ENCODE assay signal across 1 cellular context in the genomic region with DNA sequence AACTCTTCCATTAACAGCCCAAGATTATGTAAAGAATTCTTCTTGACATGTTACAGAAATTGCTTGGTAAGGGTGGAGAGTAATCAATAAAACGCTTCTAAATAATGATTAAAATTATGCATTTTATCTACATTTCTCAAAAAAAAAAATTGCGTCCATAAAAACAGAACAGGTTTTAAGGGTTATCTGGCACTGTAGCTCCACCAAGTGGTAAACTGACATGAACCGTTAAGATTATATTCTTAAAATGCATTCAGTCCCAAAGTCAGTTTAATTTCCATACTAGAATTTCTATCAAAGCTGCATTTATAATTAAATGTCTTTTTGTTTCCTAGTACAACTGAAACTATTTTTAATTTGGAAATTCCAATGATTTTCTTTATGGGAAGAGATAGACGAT.
TF ChIP-seq lines count a peak whose summit lies in the region.

No MANE protein-coding gene starts in this region.

TF ChIP-seq in WTC11, 78 proteins besides CTCF, POLR2A, EP300 and RAD21 (continued from another document):
- TF ChIP-seq, protein P1, sequence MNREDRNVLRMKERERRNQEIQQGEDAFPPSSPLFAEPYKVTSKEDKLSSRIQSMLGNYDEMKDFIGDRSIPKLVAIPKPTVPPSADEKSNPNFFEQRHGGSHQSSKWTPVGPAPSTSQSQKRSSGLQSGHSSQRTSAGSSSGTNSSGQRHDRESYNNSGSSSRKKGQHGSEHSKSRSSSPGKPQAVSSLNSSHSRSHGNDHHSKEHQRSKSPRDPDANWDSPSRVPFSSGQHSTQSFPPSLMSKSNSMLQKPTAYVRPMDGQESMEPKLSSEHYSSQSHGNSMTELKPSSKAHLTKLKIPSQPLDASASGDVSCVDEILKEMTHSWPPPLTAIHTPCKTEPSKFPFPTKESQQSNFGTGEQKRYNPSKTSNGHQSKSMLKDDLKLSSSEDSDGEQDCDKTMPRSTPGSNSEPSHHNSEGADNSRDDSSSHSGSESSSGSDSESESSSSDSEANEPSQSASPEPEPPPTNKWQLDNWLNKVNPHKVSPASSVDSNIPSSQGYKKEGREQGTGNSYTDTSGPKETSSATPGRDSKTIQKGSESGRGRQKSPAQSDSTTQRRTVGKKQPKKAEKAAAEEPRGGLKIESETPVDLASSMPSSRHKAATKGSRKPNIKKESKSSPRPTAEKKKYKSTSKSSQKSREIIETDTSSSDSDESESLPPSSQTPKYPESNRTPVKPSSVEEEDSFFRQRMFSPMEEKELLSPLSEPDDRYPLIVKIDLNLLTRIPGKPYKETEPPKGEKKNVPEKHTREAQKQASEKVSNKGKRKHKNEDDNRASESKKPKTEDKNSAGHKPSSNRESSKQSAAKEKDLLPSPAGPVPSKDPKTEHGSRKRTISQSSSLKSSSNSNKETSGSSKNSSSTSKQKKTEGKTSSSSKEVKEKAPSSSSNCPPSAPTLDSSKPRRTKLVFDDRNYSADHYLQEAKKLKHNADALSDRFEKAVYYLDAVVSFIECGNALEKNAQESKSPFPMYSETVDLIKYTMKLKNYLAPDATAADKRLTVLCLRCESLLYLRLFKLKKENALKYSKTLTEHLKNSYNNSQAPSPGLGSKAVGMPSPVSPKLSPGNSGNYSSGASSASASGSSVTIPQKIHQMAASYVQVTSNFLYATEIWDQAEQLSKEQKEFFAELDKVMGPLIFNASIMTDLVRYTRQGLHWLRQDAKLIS (CRISPR knock-in tag; IDR thresholded peaks at IDR 0.05; ENCODE audit: borderline replicate concordance): no peak
- TF ChIP-seq, protein P2, sequence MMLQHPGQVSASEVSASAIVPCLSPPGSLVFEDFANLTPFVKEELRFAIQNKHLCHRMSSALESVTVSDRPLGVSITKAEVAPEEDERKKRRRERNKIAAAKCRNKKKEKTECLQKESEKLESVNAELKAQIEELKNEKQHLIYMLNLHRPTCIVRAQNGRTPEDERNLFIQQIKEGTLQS (CRISPR knock-in tag; conservative IDR thresholded peaks at IDR 0.05): no peak
- no peak for TF ChIP-seq FOXJ3 (CRISPR knock-in tag; IDR thresholded peaks at IDR 0.05; ENCODE audit: borderline replicate concordance)
- TF ChIP-seq, protein P3, sequence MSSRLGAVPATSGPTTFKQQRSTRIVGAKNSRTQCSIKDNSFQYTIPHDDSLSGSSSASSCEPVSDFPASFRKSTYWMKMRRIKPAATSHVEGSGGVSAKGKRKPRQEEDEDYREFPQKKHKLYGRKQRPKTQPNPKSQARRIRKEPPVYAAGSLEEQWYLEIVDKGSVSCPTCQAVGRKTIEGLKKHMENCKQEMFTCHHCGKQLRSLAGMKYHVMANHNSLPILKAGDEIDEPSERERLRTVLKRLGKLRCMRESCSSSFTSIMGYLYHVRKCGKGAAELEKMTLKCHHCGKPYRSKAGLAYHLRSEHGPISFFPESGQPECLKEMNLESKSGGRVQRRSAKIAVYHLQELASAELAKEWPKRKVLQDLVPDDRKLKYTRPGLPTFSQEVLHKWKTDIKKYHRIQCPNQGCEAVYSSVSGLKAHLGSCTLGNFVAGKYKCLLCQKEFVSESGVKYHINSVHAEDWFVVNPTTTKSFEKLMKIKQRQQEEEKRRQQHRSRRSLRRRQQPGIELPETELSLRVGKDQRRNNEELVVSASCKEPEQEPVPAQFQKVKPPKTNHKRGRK (CRISPR knock-in tag; IDR thresholded peaks at IDR 0.05; ENCODE audit: borderline replicate concordance): no peak
